1 cellular context compared by ENCODE assay signal in the genomic region with DNA sequence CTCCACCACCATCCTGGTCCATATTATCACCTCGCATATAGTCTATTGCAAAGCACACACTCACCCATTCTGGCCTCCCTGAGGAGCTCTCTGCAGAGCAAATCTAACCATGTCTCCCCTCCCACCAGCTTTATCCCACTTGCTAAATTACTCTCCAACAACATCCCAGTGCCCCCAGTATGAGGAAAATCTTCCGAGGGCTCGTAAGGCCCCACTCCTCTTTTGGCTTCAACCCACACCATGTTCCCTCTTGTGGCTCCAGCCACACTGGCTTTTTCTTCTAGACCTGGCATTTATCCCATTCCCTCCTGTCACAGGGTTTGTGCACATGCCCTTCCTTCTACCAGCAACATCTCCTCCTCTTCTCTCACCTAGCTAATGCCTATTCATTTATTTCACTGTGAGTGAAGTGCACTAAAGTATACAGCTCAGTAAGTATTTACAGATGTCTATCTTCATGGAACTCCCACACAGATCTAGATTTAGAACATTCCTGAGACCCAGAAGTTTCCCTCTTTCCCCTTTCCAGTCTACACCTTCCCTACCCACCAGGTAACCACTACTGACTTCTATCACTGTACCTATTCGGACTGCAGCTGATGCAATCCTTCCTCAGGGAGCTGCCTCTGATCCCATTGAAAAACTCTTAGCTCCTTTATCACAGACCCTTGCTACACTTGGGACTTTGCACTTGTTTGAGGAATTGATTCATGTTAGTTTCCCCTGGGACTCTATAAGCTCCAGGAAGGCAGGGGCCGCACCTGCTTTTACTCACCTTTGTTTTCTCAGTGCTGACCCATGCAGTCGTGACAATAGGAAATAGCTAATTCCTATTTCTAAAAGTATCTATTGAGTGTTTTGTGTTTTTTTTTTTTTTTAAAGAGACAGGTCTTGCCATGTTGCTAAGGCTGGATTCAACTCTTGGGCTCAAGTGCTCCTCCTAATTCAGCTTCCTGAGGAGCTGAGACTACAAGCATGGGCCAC.
A peak's percentile ranks its signal among the peaks of the same experiment; 100 is the strongest.
TF ChIP-seq lines count a peak whose summit lies in the region.

No MANE protein-coding gene starts in this region.

TF ChIP-seq in HepG2, 621 proteins besides CTCF, POLR2A, EP300 and RAD21 (continued from another document and continues in another):
- TF ChIP-seq, protein P1, sequence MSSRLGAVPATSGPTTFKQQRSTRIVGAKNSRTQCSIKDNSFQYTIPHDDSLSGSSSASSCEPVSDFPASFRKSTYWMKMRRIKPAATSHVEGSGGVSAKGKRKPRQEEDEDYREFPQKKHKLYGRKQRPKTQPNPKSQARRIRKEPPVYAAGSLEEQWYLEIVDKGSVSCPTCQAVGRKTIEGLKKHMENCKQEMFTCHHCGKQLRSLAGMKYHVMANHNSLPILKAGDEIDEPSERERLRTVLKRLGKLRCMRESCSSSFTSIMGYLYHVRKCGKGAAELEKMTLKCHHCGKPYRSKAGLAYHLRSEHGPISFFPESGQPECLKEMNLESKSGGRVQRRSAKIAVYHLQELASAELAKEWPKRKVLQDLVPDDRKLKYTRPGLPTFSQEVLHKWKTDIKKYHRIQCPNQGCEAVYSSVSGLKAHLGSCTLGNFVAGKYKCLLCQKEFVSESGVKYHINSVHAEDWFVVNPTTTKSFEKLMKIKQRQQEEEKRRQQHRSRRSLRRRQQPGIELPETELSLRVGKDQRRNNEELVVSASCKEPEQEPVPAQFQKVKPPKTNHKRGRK (CRISPR knock-in tag; IDR thresholded peaks at IDR 0.05) = no peak
- TF ChIP-seq, protein P2, sequence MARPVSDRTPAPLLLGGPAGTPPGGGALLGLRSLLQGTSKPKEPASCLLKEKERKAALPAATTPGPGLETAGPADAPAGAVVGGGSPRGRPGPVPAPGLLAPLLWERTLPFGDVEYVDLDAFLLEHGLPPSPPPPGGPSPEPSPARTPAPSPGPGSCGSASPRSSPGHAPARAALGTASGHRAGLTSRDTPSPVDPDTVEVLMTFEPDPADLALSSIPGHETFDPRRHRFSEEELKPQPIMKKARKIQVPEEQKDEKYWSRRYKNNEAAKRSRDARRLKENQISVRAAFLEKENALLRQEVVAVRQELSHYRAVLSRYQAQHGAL (CRISPR knock-in tag; IDR thresholded peaks at IDR 0.05; ENCODE audit: not compliant biosample characterization) = no peak
- TF ChIP-seq ARID2 (CRISPR knock-in tag; IDR thresholded peaks at IDR 0.05; ENCODE audit: borderline replicate concordance) (no peak), PCBP1 (IDR thresholded peaks at IDR 0.05; ENCODE audit: borderline replicate concordance, low read depth, low read length) (no peak), ZNF569 (CRISPR knock-in tag; IDR thresholded peaks at IDR 0.05; ENCODE audit: borderline replicate concordance) (no peak), SAP130 (CRISPR knock-in tag; IDR thresholded peaks at IDR 0.05; ENCODE audit: low read depth) (peak; percentile 82), CBX5 (CRISPR knock-in tag; IDR thresholded peaks at IDR 0.05; ENCODE audit: borderline replicate concordance) (peak; percentile 71; the same call in 1 of the 2 replicates), SUZ12 (IDR thresholded peaks at IDR 0.05; ENCODE audit: low read depth, low read length) (no peak), ZNF557 (CRISPR knock-in tag; IDR thresholded peaks at IDR 0.05) (no peak), ZZZ3 (CRISPR knock-in tag; IDR thresholded peaks at IDR 0.05; ENCODE audit: borderline replicate concordance) (no peak), ZNF570 (CRISPR knock-in tag; IDR thresholded peaks at IDR 0.05; ENCODE audit: borderline replicate concordance) (no peak), HES4 (CRISPR knock-in tag; IDR thresholded peaks at IDR 0.05; ENCODE audit: borderline replicate concordance) (no peak), ATF1 (CRISPR knock-in tag; IDR thresholded peaks at IDR 0.05) (0 out of 2 replicates have a peak, but pooled peaks have one; percentile 26), FOSL1 (CRISPR knock-in tag; IDR thresholded peaks at IDR 0.05; ENCODE audit: borderline replicate concordance) (no peak), ZNF350 (CRISPR knock-in tag; IDR thresholded peaks at IDR 0.05; ENCODE audit: borderline replicate concordance, low read depth) (peak; percentile 41; the same call in 1 of the 2 replicates), TCF7 (IDR thresholded peaks at IDR 0.05; ENCODE audit: low read depth) (peak; percentile 60), PTBP1 (IDR thresholded peaks at IDR 0.05; ENCODE audit: low read depth, low read length, poor library complexity, severe bottlenecking) (no peak), SRSF1 (optimal IDR thresholded peaks at IDR 0.05; ENCODE audit: low read depth, low read length) (no peak), RNF2 (conservative IDR thresholded peaks at IDR 0.05; ENCODE audit: low read depth) (no peak), THAP11 (CRISPR knock-in tag; IDR thresholded peaks at IDR 0.05) (peak; percentile 83), ZNF263 (CRISPR knock-in tag; IDR thresholded peaks at IDR 0.05) (0 out of 2 replicates have a peak, but pooled peaks have one; percentile 11), ZNF614 (CRISPR knock-in tag; IDR thresholded peaks at IDR 0.05; ENCODE audit: borderline replicate concordance) (peak; percentile 86; the same call in 1 of the 2 replicates), ZKSCAN5 (CRISPR knock-in tag; IDR thresholded peaks at IDR 0.05) (no peak), ZNF256 (CRISPR knock-in tag; conservative IDR thresholded peaks at IDR 0.05) (no peak), ZNF577 (CRISPR knock-in tag; IDR thresholded peaks at IDR 0.05; ENCODE audit: borderline replicate concordance, low read depth) (no peak), DR1 (CRISPR knock-in tag; IDR thresholded peaks at IDR 0.05) (no peak), ZBTB38 (CRISPR knock-in tag; IDR thresholded peaks at IDR 0.05) (no peak), ZNF790 (CRISPR knock-in tag; IDR thresholded peaks at IDR 0.05; ENCODE audit: borderline replicate concordance) (no peak), ZNF678 (CRISPR knock-in tag; IDR thresholded peaks at IDR 0.05) (0 out of 2 replicates have a peak, but pooled peaks have one; percentile 45), CHCHD3 (CRISPR knock-in tag; IDR thresholded peaks at IDR 0.05) (0 out of 2 replicates have a peak, but pooled peaks have one; percentile 41), GATAD2A (CRISPR knock-in tag; IDR thresholded peaks at IDR 0.05) (peak; percentile 100), ZNF761 (CRISPR knock-in tag; conservative IDR thresholded peaks at IDR 0.05) (peak; percentile 59; the same call in 1 of the 2 replicates), FOXA1 (IDR thresholded peaks at IDR 0.05) (no peak), FOXA1 (CRISPR knock-in tag; IDR thresholded peaks at IDR 0.05) (peak; percentile 45; the same call in 1 of the 2 replicates), ZNF501 (CRISPR knock-in tag; IDR thresholded peaks at IDR 0.05) (0 out of 2 replicates have a peak, but pooled peaks have one; percentile 12), ZNF441 (CRISPR knock-in tag; IDR thresholded peaks at IDR 0.05; ENCODE audit: borderline replicate concordance) (no peak), TOE1 (CRISPR knock-in tag; IDR thresholded peaks at IDR 0.05) (peak; percentile 63; the same call in 1 of the 2 replicates)
- TF ChIP-seq, protein P3, sequence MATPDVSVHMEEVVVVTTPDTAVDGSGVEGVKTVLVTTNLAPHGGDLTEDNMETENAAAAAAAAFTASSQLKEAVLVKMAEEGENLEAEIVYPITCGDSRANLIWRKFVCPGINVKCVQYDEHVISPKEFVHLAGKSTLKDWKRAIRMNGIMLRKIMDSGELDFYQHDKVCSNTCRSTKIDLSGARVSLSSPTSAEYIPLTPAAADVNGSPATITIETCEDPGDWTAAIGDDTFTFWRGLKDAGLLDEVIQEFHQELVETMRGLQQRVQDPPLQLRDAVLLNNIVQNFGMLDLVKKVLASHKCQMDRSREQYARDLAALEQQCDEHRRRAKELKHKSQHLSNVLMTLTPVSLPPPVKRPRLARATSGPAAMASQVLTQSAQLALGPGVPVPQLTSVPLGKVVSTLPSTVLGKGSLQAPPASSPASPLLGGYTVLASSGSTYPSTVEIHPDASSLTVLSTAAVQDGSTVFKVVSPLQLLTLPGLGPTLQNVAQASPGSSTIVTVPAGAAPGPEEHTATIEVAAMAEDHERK (CRISPR knock-in tag; IDR thresholded peaks at IDR 0.05; ENCODE audit: low read depth) = no peak
- TF ChIP-seq, protein P4, sequence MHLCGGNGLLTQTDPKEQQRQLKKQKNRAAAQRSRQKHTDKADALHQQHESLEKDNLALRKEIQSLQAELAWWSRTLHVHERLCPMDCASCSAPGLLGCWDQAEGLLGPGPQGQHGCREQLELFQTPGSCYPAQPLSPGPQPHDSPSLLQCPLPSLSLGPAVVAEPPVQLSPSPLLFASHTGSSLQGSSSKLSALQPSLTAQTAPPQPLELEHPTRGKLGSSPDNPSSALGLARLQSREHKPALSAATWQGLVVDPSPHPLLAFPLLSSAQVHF (CRISPR knock-in tag; IDR thresholded peaks at IDR 0.05) = no peak
- TF ChIP-seq, protein P5, sequence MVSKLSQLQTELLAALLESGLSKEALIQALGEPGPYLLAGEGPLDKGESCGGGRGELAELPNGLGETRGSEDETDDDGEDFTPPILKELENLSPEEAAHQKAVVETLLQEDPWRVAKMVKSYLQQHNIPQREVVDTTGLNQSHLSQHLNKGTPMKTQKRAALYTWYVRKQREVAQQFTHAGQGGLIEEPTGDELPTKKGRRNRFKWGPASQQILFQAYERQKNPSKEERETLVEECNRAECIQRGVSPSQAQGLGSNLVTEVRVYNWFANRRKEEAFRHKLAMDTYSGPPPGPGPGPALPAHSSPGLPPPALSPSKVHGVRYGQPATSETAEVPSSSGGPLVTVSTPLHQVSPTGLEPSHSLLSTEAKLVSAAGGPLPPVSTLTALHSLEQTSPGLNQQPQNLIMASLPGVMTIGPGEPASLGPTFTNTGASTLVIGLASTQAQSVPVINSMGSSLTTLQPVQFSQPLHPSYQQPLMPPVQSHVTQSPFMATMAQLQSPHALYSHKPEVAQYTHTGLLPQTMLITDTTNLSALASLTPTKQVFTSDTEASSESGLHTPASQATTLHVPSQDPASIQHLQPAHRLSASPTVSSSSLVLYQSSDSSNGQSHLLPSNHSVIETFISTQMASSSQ (IDR thresholded peaks at IDR 0.05; ENCODE audit: low read depth) = no peak
- TF ChIP-seq, protein P5 (CRISPR knock-in tag; IDR thresholded peaks at IDR 0.05; ENCODE audit: borderline replicate concordance) = no peak
- TF ChIP-seq, protein P6, sequence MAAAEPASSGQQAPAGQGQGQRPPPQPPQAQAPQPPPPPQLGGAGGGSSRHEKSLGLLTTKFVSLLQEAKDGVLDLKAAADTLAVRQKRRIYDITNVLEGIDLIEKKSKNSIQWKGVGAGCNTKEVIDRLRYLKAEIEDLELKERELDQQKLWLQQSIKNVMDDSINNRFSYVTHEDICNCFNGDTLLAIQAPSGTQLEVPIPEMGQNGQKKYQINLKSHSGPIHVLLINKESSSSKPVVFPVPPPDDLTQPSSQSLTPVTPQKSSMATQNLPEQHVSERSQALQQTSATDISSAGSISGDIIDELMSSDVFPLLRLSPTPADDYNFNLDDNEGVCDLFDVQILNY (CRISPR knock-in tag; conservative IDR thresholded peaks at IDR 0.05) = no peak
- TF ChIP-seq, protein P7, sequence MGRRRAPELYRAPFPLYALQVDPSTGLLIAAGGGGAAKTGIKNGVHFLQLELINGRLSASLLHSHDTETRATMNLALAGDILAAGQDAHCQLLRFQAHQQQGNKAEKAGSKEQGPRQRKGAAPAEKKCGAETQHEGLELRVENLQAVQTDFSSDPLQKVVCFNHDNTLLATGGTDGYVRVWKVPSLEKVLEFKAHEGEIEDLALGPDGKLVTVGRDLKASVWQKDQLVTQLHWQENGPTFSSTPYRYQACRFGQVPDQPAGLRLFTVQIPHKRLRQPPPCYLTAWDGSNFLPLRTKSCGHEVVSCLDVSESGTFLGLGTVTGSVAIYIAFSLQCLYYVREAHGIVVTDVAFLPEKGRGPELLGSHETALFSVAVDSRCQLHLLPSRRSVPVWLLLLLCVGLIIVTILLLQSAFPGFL (CRISPR knock-in tag; IDR thresholded peaks at IDR 0.05) = no peak
- TF ChIP-seq, protein P8, sequence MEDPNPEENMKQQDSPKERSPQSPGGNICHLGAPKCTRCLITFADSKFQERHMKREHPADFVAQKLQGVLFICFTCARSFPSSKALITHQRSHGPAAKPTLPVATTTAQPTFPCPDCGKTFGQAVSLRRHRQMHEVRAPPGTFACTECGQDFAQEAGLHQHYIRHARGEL (CRISPR knock-in tag; IDR thresholded peaks at IDR 0.05) = no peak; the same call in 1 of the 2 replicates
- TF ChIP-seq, protein P9, sequence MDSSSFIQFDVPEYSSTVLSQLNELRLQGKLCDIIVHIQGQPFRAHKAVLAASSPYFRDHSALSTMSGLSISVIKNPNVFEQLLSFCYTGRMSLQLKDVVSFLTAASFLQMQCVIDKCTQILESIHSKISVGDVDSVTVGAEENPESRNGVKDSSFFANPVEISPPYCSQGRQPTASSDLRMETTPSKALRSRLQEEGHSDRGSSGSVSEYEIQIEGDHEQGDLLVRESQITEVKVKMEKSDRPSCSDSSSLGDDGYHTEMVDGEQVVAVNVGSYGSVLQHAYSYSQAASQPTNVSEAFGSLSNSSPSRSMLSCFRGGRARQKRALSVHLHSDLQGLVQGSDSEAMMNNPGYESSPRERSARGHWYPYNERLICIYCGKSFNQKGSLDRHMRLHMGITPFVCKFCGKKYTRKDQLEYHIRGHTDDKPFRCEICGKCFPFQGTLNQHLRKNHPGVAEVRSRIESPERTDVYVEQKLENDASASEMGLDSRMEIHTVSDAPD (CRISPR knock-in tag; IDR thresholded peaks at IDR 0.05) = 0 out of 2 replicates have a peak, but pooled peaks have one; percentile 49
- TF ChIP-seq, protein P10, sequence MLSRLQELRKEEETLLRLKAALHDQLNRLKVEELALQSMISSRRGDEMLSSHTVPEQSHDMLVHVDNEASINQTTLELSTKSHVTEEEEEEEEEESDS (CRISPR knock-in tag; IDR thresholded peaks at IDR 0.05; ENCODE audit: borderline replicate concordance) = 0 out of 2 replicates have a peak, but pooled peaks have one; percentile 44
- TF ChIP-seq, protein P11, sequence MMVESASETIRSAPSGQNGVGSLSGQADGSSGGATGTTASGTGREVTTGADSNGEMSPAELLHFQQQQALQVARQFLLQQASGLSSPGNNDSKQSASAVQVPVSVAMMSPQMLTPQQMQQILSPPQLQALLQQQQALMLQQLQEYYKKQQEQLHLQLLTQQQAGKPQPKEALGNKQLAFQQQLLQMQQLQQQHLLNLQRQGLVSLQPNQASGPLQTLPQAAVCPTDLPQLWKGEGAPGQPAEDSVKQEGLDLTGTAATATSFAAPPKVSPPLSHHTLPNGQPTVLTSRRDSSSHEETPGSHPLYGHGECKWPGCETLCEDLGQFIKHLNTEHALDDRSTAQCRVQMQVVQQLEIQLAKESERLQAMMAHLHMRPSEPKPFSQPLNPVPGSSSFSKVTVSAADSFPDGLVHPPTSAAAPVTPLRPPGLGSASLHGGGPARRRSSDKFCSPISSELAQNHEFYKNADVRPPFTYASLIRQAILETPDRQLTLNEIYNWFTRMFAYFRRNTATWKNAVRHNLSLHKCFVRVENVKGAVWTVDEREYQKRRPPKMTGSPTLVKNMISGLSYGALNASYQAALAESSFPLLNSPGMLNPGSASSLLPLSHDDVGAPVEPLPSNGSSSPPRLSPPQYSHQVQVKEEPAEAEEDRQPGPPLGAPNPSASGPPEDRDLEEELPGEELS (CRISPR knock-in tag; IDR thresholded peaks at IDR 0.05) = peak; percentile 81; the same call in 1 of the 2 replicates
